1 cellular context compared by ENCODE assay signal in genomic region chr12:6470375-6471163, GRCh38.
TF ChIP-seq lines count a peak whose summit lies in the region.

TSS of gene VAMP1 (minus strand) at chr12:6470677. CDS start at chr12:6470531, 146 bp downstream.

TF ChIP-seq in HepG2, 621 proteins besides CTCF, POLR2A, EP300 and RAD21 (continued from another document and continues in another):
- peak; percentile 69; the same call in 1 of the 2 replicates for TF ChIP-seq SKIL (CRISPR knock-in tag; IDR thresholded peaks at IDR 0.05; ENCODE audit: borderline replicate concordance)
- no peak for TF ChIP-seq TRIM24 (CRISPR knock-in tag; IDR thresholded peaks at IDR 0.05)
- no peak for TF ChIP-seq ZBTB10 (CRISPR knock-in tag; IDR thresholded peaks at IDR 0.05; ENCODE audit: borderline replicate concordance)
- TF ChIP-seq NR2F6 (IDR thresholded peaks at IDR 0.05), result no peak
- no peak for TF ChIP-seq NR2F6 (CRISPR knock-in tag; IDR thresholded peaks at IDR 0.05)
- TF ChIP-seq NFIB (CRISPR knock-in tag; IDR thresholded peaks at IDR 0.05; ENCODE audit: borderline replicate concordance), result no peak
- TF ChIP-seq ZNF749 (CRISPR knock-in tag; IDR thresholded peaks at IDR 0.05; ENCODE audit: borderline replicate concordance), result peak; percentile 82
- no peak for TF ChIP-seq PRDM4 (CRISPR knock-in tag; IDR thresholded peaks at IDR 0.05; ENCODE audit: borderline replicate concordance)
- no peak; the same call in 1 of the 2 replicates for TF ChIP-seq NFKB2 (CRISPR knock-in tag; IDR thresholded peaks at IDR 0.05; ENCODE audit: borderline replicate concordance)
- no peak for TF ChIP-seq U2AF2 (IDR thresholded peaks at IDR 0.05; ENCODE audit: low read depth, low read length)
- no peak for TF ChIP-seq KIAA2018 (CRISPR knock-in tag; IDR thresholded peaks at IDR 0.05; ENCODE audit: borderline replicate concordance)
- 0 out of 2 replicates have a peak, but pooled peaks have one; percentile 21 for TF ChIP-seq ZBTB4 (CRISPR knock-in tag; IDR thresholded peaks at IDR 0.05; ENCODE audit: borderline replicate concordance)
- peak; percentile 50; the same call in 1 of the 2 replicates for TF ChIP-seq KLF6 (CRISPR knock-in tag; IDR thresholded peaks at IDR 0.05)
- TF ChIP-seq SNRNP70 (IDR thresholded peaks at IDR 0.05; ENCODE audit: low read depth, low read length), result no peak
- no peak; the same call in none of the 2 replicates for TF ChIP-seq YEATS4 (CRISPR knock-in tag; IDR thresholded peaks at IDR 0.05; ENCODE audit: borderline replicate concordance)
- peak; percentile 40; the same call in 1 of the 2 replicates for TF ChIP-seq ZNF142 (CRISPR knock-in tag; IDR thresholded peaks at IDR 0.05)
- TF ChIP-seq ATF2 (CRISPR knock-in tag; IDR thresholded peaks at IDR 0.05), result peak; percentile 62; the same call in 1 of the 2 replicates
- 0 out of 2 replicates have a peak, but pooled peaks have one; percentile 24 for TF ChIP-seq ZNF337 (CRISPR knock-in tag; IDR thresholded peaks at IDR 0.05; ENCODE audit: borderline replicate concordance, low read depth)
- no peak for TF ChIP-seq ZNF101 (CRISPR knock-in tag; IDR thresholded peaks at IDR 0.05; ENCODE audit: borderline replicate concordance, low read depth)
- TF ChIP-seq ZNF883 (CRISPR knock-in tag; IDR thresholded peaks at IDR 0.05; ENCODE audit: not compliant biosample characterization), result no peak
